ENCODE assay signal across 20 cellular contexts in genomic region chr12:32448581-32448980, GRCh38. TPM values are rescaled to one million over a fixed set of nuclear protein-coding genes. Genes with fewer than 3 reads are reported as not detected.
DNase-seq lines count a peak whose midpoint lies in the region; ATAC-seq and TF ChIP-seq lines count a peak whose summit lies in the region.
"Had no signal": no experiment of that assay in that cellular context is flagged by ENCODE, and none has a peak within 500 bp of the region (broad histone marks: within the 10 kb centered on the region; RNA-seq: fewer than 3 reads in every experiment).

No MANE protein-coding gene starts in this region.

- intact Hi-C loops in activated CD4-positive, alpha-beta T cell treated with anti-CD3 and anti-CD28 coated beads for 36 hours (cut with DNase I, micrococcal nuclease), result no loop called here
- intact Hi-C loops in activated CD4-positive, alpha-beta T cell treated with anti-CD3 and anti-CD28 coated beads, Interleukin-2, amount 10 ng/mL, durations not matched to agents 24 days and 14 days (cut with micrococcal nuclease), result no loop called here

- no peak for DNase-seq in activated CD4-positive, alpha-beta T cell treated with anti-CD3 and anti-CD28 coated beads for 36 hours
- DNase-seq in activated CD4-positive, alpha-beta T cell treated with anti-CD3 and anti-CD28 coated beads, Interleukin-2, amount 10 ng/mL, durations not matched to agents 24 days and 14 days, result no peak
- peak; percentile 39 for DNase-seq in NB4 (ENCODE audit: low read depth)
- DNase-seq in cardiac fibroblast (ENCODE audit: low read depth in 2 of 2), result peak in 1 of 2 donors; percentile 59
- DNase-seq in mesothelial cell of epicardium (ENCODE audit: low spot score in 2 of 2, unreplicated experiment in 2 of 2), result no peak
- DNase-seq in NCI-H446 treated with DMSO at 0.1 percent for 48 hours (lab: John Stamatoyannopoulos, UW), result no peak
- DNase-seq: activated CD4-positive, alpha-beta T cell treated with anti-CD3 and anti-CD28 coated beads for 48 hours; body of pancreas; CD4-positive, alpha-beta T cell; effector memory CD4-positive, alpha-beta T cell; immature natural killer cell; mucosa of descending colon; NCI-H146; stimulated activated naive CD4-positive, alpha-beta T cell treated with Interleukin-2 at 50 U/mL for 16 hours; T-helper 2 cell had no signal

- H3K4me3 ChIP-seq in NB4 (ENCODE audit: low read depth, low read length), result no peak overlapping the region
- no peak overlapping the region for H3K4me3 ChIP-seq in cardiac fibroblast (replicated peaks in 1 of 2; ENCODE audit: low read depth in 2 of 2, low read length in 2 of 2)
- H3K4me3 ChIP-seq: body of pancreas, mucosa of descending colon, skin epidermis, vagina had no signal

- ATAC-seq in activated CD4-positive, alpha-beta T cell treated with anti-CD3 and anti-CD28 coated beads for 36 hours, result no peak
- ATAC-seq in HG02973 (IDR thresholded peaks at IDR 0.05; ENCODE audit: unreplicated experiment) (no peak), HG02852 (IDR thresholded peaks at IDR 0.05; ENCODE audit: unreplicated experiment) (no peak)
- ATAC-seq: body of pancreas, mucosa of descending colon had no signal

- TF ChIP-seq CTCF in NB4 (IDR thresholded peaks at IDR 0.05; ENCODE audit: low read depth, low read length) (peak; percentile 3), cardiac fibroblast (IDR thresholded peaks at IDR 0.05; ENCODE audit: low read depth, low read length) (peak; percentile 12), mesothelial cell of epicardium (IDR thresholded peaks at IDR 0.05; ENCODE audit: unreplicated experiment) (no peak)

- CTCF ChIA-PET in activated CD4-positive, alpha-beta T cell treated with anti-CD3 and anti-CD28 coated beads for 36 hours (lab: Charles Lee), result interaction anchor here (0.6 kb wide), 2 partner anchors 221 to 672 kb away, joined by 3 read pairs; no protein-coding TSS in a partner anchor

- H3K4me1 Mint-ChIP-seq in activated CD4-positive, alpha-beta T cell treated with anti-CD3 and anti-CD28 coated beads for 36 hours, result peaks cover 9% of the 10 kb centered on the region
- peaks cover 10% of the 10 kb centered on the region for H3K4me1 Mint-ChIP-seq in activated CD4-positive, alpha-beta T cell treated with anti-CD3 and anti-CD28 coated beads, Interleukin-2, amount 10 ng/mL, durations not matched to agents 24 days and 14 days
- peaks cover 60% of the 10 kb centered on the region for H3K4me1 Mint-ChIP-seq in mesothelial cell of epicardium
- H3K4me1 Mint-ChIP-seq: immature natural killer cell had no signal

- no peak overlapping the region for H3K4me3 Mint-ChIP-seq in activated CD4-positive, alpha-beta T cell treated with anti-CD3 and anti-CD28 coated beads for 36 hours
- H3K4me3 Mint-ChIP-seq in activated CD4-positive, alpha-beta T cell treated with anti-CD3 and anti-CD28 coated beads, Interleukin-2, amount 10 ng/mL, durations not matched to agents 24 days and 14 days, result no peak overlapping the region
- H3K4me3 Mint-ChIP-seq in mesothelial cell of epicardium, result no peak overlapping the region
- H3K4me3 Mint-ChIP-seq: CD4-positive, alpha-beta T cell; immature natural killer cell had no signal

- H3K9me3 Mint-ChIP-seq in activated CD4-positive, alpha-beta T cell treated with anti-CD3 and anti-CD28 coated beads for 36 hours (ENCODE audit: low read depth), result no peaks in the 10 kb centered on the region
- no peaks in the 10 kb centered on the region for H3K9me3 Mint-ChIP-seq in activated CD4-positive, alpha-beta T cell treated with anti-CD3 and anti-CD28 coated beads, Interleukin-2, amount 10 ng/mL, durations not matched to agents 24 days and 14 days
- no peaks in the 10 kb centered on the region for H3K9me3 Mint-ChIP-seq in mesothelial cell of epicardium
- H3K9me3 Mint-ChIP-seq: activated T-helper 2 cell treated with anti-CD3 and anti-CD28 coated beads, Interferon-gamma antibody, Interleukin-2, Interleukin-4, amounts not matched to agents 10 μg/mL and 5 μg/mL and 100 μg/mL, durations not matched to agents 14 hours and 24 hours and 36 hours; CD4-positive, alpha-beta T cell; immature natural killer cell had no signal

- H3K27me3 Mint-ChIP-seq in activated CD4-positive, alpha-beta T cell treated with anti-CD3 and anti-CD28 coated beads for 36 hours, result no peaks in the 10 kb centered on the region
- H3K27me3 Mint-ChIP-seq in activated CD4-positive, alpha-beta T cell treated with anti-CD3 and anti-CD28 coated beads, Interleukin-2, amount 10 ng/mL, durations not matched to agents 24 days and 14 days, result peaks cover 3% of the 10 kb centered on the region
- no peaks in the 10 kb centered on the region for H3K27me3 Mint-ChIP-seq in mesothelial cell of epicardium (ENCODE audit: low read depth)
- H3K27me3 Mint-ChIP-seq: CD4-positive, alpha-beta T cell had no signal

- no peaks in the 10 kb centered on the region for H3K36me3 Mint-ChIP-seq in activated CD4-positive, alpha-beta T cell treated with anti-CD3 and anti-CD28 coated beads for 36 hours (ENCODE audit: low read depth)
- H3K36me3 Mint-ChIP-seq in activated CD4-positive, alpha-beta T cell treated with anti-CD3 and anti-CD28 coated beads, Interleukin-2, amount 10 ng/mL, durations not matched to agents 24 days and 14 days (ENCODE audit: low read depth), result no peaks in the 10 kb centered on the region
- no peaks in the 10 kb centered on the region for H3K36me3 Mint-ChIP-seq in mesothelial cell of epicardium
- H3K36me3 Mint-ChIP-seq: immature natural killer cell had no signal

- H3K27ac Mint-ChIP-seq in activated CD4-positive, alpha-beta T cell treated with anti-CD3 and anti-CD28 coated beads for 36 hours, result peak overlapping the region; percentile 20
- no peak overlapping the region for H3K27ac Mint-ChIP-seq in activated CD4-positive, alpha-beta T cell treated with anti-CD3 and anti-CD28 coated beads, Interleukin-2, amount 10 ng/mL, durations not matched to agents 24 days and 14 days
- H3K27ac Mint-ChIP-seq in mesothelial cell of epicardium, result peak overlapping the region; percentile 71
- H3K27ac Mint-ChIP-seq: activated T-helper 2 cell treated with anti-CD3 and anti-CD28 coated beads, Interferon-gamma antibody, Interleukin-2, Interleukin-4, amounts not matched to agents 10 μg/mL and 5 μg/mL and 100 μg/mL, durations not matched to agents 14 hours and 24 hours and 36 hours; CD4-positive, alpha-beta T cell; immature natural killer cell had no signal

- no peak for TF ChIP-seq POLR2A in NB4 (IDR thresholded peaks at IDR 0.05; ENCODE audit: extremely low read depth, insufficient read length)

- POLR2A ChIA-PET in activated CD4-positive, alpha-beta T cell treated with anti-CD3 and anti-CD28 coated beads for 36 hours (lab: Charles Lee), result no interaction called here

RNA-seq across cellular contexts. Expression of gene FGD4, which starts 49.2 kb away (rescaled TPM):
- under 1 TPM in 1 of 2 experiments, not detected in 1; 0.07 TPM for total RNA-seq in activated CD4-positive, alpha-beta T cell treated with anti-CD3 and anti-CD28 coated beads for 36 hours
- total RNA-seq in activated CD4-positive, alpha-beta T cell treated with anti-CD3 and anti-CD28 coated beads, Interleukin-2, amount 10 ng/mL, durations not matched to agents 24 days and 14 days, result 0.07 TPM in 1 of 2 replicates, not detected in the other
- 12.6 to 13.5 TPM (median 13.4 TPM) in 3 replicates for total RNA-seq in mesothelial cell of epicardium

Comparison
In these comparisons a context has a peak if more than half of its experiments do, and no peak if none do; other contexts are left out.
1. RNA of gene FGD4, which starts 49.2 kb away (total RNA-seq): 12.6 to 13.5 TPM in mesothelial cell of epicardium; 0.07 TPM in activated CD4-positive, alpha-beta T cell treated with anti-CD3 and anti-CD28 coated beads, Interleukin-2, amount 10 ng/mL, durations not matched to agents 24 days and 14 days and 0.07 TPM in activated CD4-positive, alpha-beta T cell treated with anti-CD3 and anti-CD28 coated beads for 36 hours; every median in the first group is over 10 times any median in the second.